Comparison of ENCODE assay signal across 8 cellular contexts in genomic region chr18:62526098-62527025, GRCh38. TPM values are rescaled to one million over a fixed set of nuclear protein-coding genes. Genes with fewer than 3 reads are reported as not detected.
DNase-seq lines count a peak whose midpoint lies in the region; ATAC-seq lines count a peak whose summit lies in the region.

No MANE protein-coding gene starts in this region.

- DNase-seq in GM04504 (ENCODE audit: low read depth) (peak; percentile 57), NCI-H345 treated with DMSO at 0.1 percent for 48 hours (lab: John Stamatoyannopoulos, UW; ENCODE audit: unreplicated experiment) (peak; percentile 42), dedifferentiated amniotic fluid mesenchymal stem cell (ENCODE audit: extremely low spot score) (peak; percentile 35), left lobe of liver (ENCODE audit: low spot score) (peak; percentile 92)
- peak; percentile 83 for DNase-seq in activated CD4-positive, alpha-beta T cell treated with anti-CD3 and anti-CD28 coated beads for 48 hours
- peak; percentile 71 to 83 for DNase-seq in stimulated activated CD4-positive, alpha-beta T cell treated with anti-CD3 and anti-CD28 coated beads, Interleukin-2, amount 100 ng/mL, for 24 hours

- ATAC-seq in HG02943 (IDR thresholded peaks at IDR 0.05; ENCODE audit: low read depth, unreplicated experiment) (peak; percentile 10), left lobe of liver (peak; percentile 47), GM21723 (IDR thresholded peaks at IDR 0.05; ENCODE audit: unreplicated experiment) (no peak)

RNA-seq across cellular contexts. Expression of gene ZCCHC2, which starts 3.5 kb away (rescaled TPM):
- 23.9 TPM for total RNA-seq in left lobe of liver

Comparison
In these comparisons a context has a peak if more than half of its experiments do, and no peak if none do; other contexts are left out.
1. DNase-seq: peak in every context shown above with its lines; median percentile 92 in left lobe of liver; 83 in activated CD4-positive, alpha-beta T cell treated with anti-CD3 and anti-CD28 coated beads for 48 hours; 77 in stimulated activated CD4-positive, alpha-beta T cell treated with anti-CD3 and anti-CD28 coated beads, Interleukin-2, amount 100 ng/mL, for 24 hours; 57 in GM04504; 42 in NCI-H345 treated with DMSO at 0.1 percent for 48 hours; 35 in dedifferentiated amniotic fluid mesenchymal stem cell.